14 cellular contexts compared by ENCODE assay signal in genomic region chr12:15797818-15798217, GRCh38.
"Had no signal": no experiment of that assay in that cellular context is flagged by ENCODE, and none has a peak within 500 bp of the region (broad histone marks: within the 10 kb centered on the region; RNA-seq: fewer than 3 reads in every experiment).

No MANE protein-coding gene starts in this region.

- H3K36me3 ChIP-seq: tibial artery, vagina had no signal

- H3K4me1 ChIP-seq: vagina had no signal

- H3K9me3 Mint-ChIP-seq: activated naive CD8-positive, alpha-beta T cell treated with anti-CD3 and anti-CD28 coated beads, Interleukin-2, amount 10 ng/mL, durations not matched to agents 7 days and 5 days; activated T-cell treated with anti-CD3 and anti-CD28 coated beads, Interleukin-2, amount 50 U/mL, for 72 hours; endodermal cell had no signal

- H3K4me2 ChIP-seq: smooth muscle cell had no signal

- FAIRE-seq: bronchial epithelial cell had no signal

- H3K27ac Mint-ChIP-seq: activated CD8-positive, alpha-beta memory T cell treated with anti-CD3 and anti-CD28 coated beads, Interleukin-2, amount 10 ng/mL, durations not matched to agents 7 days and 5 days; activated naive CD8-positive, alpha-beta T cell treated with anti-CD3 and anti-CD28 coated beads, Interleukin-2, amount 10 ng/mL, durations not matched to agents 7 days and 5 days; activated T-cell treated with anti-CD3 and anti-CD28 coated beads, Interleukin-2, amount 50 U/mL, for 72 hours; endodermal cell; naive B cell had no signal

- H3K27ac ChIP-seq: tibial artery, vagina had no signal

- H3K27me3 ChIP-seq: tibial artery, vagina had no signal

- DNase-seq: activated CD4-positive, alpha-beta T cell treated with anti-CD3 and anti-CD28 coated beads for 1 hour; activated CD4-positive, alpha-beta T cell treated with anti-CD3 and anti-CD28 coated beads, Interleukin-2, amount 50 U/mL, for 48 hours; activated CD8-positive, alpha-beta memory T cell treated with anti-CD3 and anti-CD28 coated beads, Interleukin-2, amount 10 ng/mL, durations not matched to agents 7 days and 5 days; activated gamma-delta T cell treated with Interleukin-2 at 50 U/mL for 16 hours; activated naive CD8-positive, alpha-beta T cell treated with anti-CD3 and anti-CD28 coated beads, Interleukin-2, amount 10 ng/mL, durations not matched to agents 7 days and 5 days; activated T-cell treated with anti-CD3 and anti-CD28 coated beads, Interleukin-2, amount 50 U/mL, for 72 hours; anterior cingulate cortex; endodermal cell; naive B cell; tibial artery had no signal

- H3K4me1 Mint-ChIP-seq: activated CD8-positive, alpha-beta memory T cell treated with anti-CD3 and anti-CD28 coated beads, Interleukin-2, amount 10 ng/mL, durations not matched to agents 7 days and 5 days; activated naive CD8-positive, alpha-beta T cell treated with anti-CD3 and anti-CD28 coated beads, Interleukin-2, amount 10 ng/mL, durations not matched to agents 7 days and 5 days; naive B cell had no signal

- H3K4me3 ChIP-seq: lung, smooth muscle cell, tibial artery, vagina had no signal

- ATAC-seq: activated CD8-positive, alpha-beta memory T cell treated with anti-CD3 and anti-CD28 coated beads, Interleukin-2, amount 10 ng/mL, durations not matched to agents 7 days and 5 days; activated T-cell treated with anti-CD3 and anti-CD28 coated beads, Interleukin-2, amount 50 U/mL, for 72 hours had no signal

- H3K36me3 Mint-ChIP-seq: activated CD8-positive, alpha-beta memory T cell treated with anti-CD3 and anti-CD28 coated beads, Interleukin-2, amount 10 ng/mL, durations not matched to agents 7 days and 5 days; activated naive CD8-positive, alpha-beta T cell treated with anti-CD3 and anti-CD28 coated beads, Interleukin-2, amount 10 ng/mL, durations not matched to agents 7 days and 5 days had no signal

- H3K9me3 ChIP-seq: tibial artery, vagina had no signal

- H3K4me3 Mint-ChIP-seq: activated CD8-positive, alpha-beta memory T cell treated with anti-CD3 and anti-CD28 coated beads, Interleukin-2, amount 10 ng/mL, durations not matched to agents 7 days and 5 days; activated naive CD8-positive, alpha-beta T cell treated with anti-CD3 and anti-CD28 coated beads, Interleukin-2, amount 10 ng/mL, durations not matched to agents 7 days and 5 days; activated T-cell treated with anti-CD3 and anti-CD28 coated beads, Interleukin-2, amount 50 U/mL, for 72 hours; endodermal cell; naive B cell had no signal
